ENCODE assay signal across 1 cellular context in the genomic region with DNA sequence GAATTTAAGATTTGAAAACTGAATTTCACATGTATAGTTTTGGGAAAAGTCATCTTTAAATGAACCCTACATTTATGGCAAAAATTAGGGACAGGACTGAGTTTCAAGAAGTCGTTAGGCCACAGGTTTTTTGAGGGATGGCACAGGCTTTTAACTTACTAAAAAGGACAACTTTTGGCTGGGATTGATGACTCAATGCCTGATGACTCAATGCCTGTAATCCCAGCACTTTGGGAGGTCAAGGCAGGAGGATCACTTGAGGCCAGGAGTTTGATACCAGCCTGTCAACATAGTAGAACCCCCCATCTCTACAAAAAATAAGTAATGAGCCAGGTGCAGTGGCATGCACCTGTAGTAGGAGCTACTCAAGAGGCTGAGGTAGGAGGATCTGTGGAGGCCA.
A peak's percentile ranks its signal among the peaks of the same experiment; 100 is the strongest.
TF ChIP-seq lines count a peak whose summit lies in the region.

No MANE protein-coding gene starts in this region.

TF ChIP-seq in endothelial cell of umbilical vein, 7 proteins besides CTCF, POLR2A, EP300 and RAD21:
- TF ChIP-seq EZH2 (IDR thresholded peaks at IDR 0.05; ENCODE audit: borderline replicate concordance, low read depth, low read length, severe bottlenecking) (no peak), FOS (IDR thresholded peaks at IDR 0.05; ENCODE audit: borderline replicate concordance, insufficient read depth, low read length) (peak; percentile 70)
